In genomic region chr1:29238601-29238964, GRCh38 we compare ENCODE assay signal across 1 cellular context.
A peak's percentile ranks its signal among the peaks of the same experiment; 100 is the strongest.
TF ChIP-seq lines count a peak whose summit lies in the region.

No MANE protein-coding gene starts in this region.

TF ChIP-seq in H1, 55 proteins besides CTCF, POLR2A, EP300 and RAD21:
- TF ChIP-seq YY1 (IDR thresholded peaks at IDR 0.05; ENCODE audit: low read depth, low read length) (no peak), EZH2 (IDR thresholded peaks at IDR 0.05; ENCODE audit: low read depth, low read length, severe bottlenecking) (peak; percentile 50), SUZ12 (IDR thresholded peaks at IDR 0.05; ENCODE audit: low read length) (peak; percentile 53; the same call in 1 of the 2 replicates)
